Comparison of ENCODE assay signal across 30 cellular contexts in the genomic region with DNA sequence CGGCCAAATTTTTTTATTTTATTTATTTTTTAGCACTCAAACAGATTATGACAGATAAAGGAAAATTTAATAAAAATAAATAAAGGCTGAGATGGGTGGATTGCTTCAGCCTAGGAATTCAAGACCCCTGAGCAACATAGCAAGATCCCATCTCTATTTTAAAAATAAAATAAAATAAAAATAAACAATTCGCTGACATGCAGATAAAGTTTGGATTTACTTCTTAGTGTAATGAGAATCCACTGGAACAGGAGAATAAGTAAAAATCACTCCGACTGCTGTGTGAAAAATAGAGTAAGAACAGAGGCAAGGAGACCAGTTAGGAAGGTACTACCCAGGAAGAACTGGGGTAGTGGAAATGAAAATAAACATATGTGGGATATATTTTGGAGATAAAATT.
"Had no signal": no experiment of that assay in that cellular context is flagged by ENCODE, and none has a peak within 500 bp of the region (broad histone marks: within the 10 kb centered on the region; RNA-seq: fewer than 3 reads in every experiment).

No MANE protein-coding gene starts in this region.

- H3K9me3 Mint-ChIP-seq: activated CD4-positive, alpha-beta memory T cell treated with anti-CD3 and anti-CD28 coated beads, Interleukin-2, amount 10 ng/mL, durations not matched to agents 7 days and 5 days; activated naive CD4-positive, alpha-beta T cell treated with anti-CD3 and anti-CD28 coated beads, Interleukin-2, amount 50 U/mL, for 24 hours; activated naive CD8-positive, alpha-beta T cell treated with anti-CD3 and anti-CD28 coated beads, Interleukin-2, amount 10 ng/mL, durations not matched to agents 7 days and 5 days; activated T-cell treated with anti-CD3 and anti-CD28 coated beads, Interleukin-2, amount 50 U/mL, for 24 hours; activated T-helper 2 cell treated with anti-CD3 and anti-CD28 coated beads, Interferon-gamma antibody, Interleukin-2, Interleukin-4, amounts not matched to agents 10 μg/mL and 5 μg/mL and 100 μg/mL, durations not matched to agents 14 hours and 24 hours and 36 hours had no signal

- H3K27me3 Mint-ChIP-seq: activated CD4-positive, alpha-beta memory T cell treated with anti-CD3 and anti-CD28 coated beads, Interleukin-2, amount 10 ng/mL, durations not matched to agents 7 days and 5 days; activated naive CD4-positive, alpha-beta T cell treated with anti-CD3 and anti-CD28 coated beads, Interleukin-2, amount 50 U/mL, for 24 hours; activated naive CD8-positive, alpha-beta T cell treated with anti-CD3 and anti-CD28 coated beads, Interleukin-2, amount 10 ng/mL, durations not matched to agents 7 days and 5 days; activated T-cell treated with anti-CD3 and anti-CD28 coated beads, Interleukin-2, amount 50 U/mL, for 24 hours had no signal

- DNase-seq: activated CD4-positive, alpha-beta memory T cell treated with anti-CD3 and anti-CD28 coated beads, Interleukin-2, amount 10 ng/mL, durations not matched to agents 7 days and 5 days; activated CD4-positive, alpha-beta T cell treated with anti-CD3 and anti-CD28 coated beads for 1 hour; activated CD4-positive, alpha-beta T cell treated with anti-CD3 and anti-CD28 coated beads for 48 hours; activated CD4-positive, CD25-positive, alpha-beta regulatory T cell; activated gamma-delta T cell; activated naive CD4-positive, alpha-beta T cell treated with Interleukin-2 at 50 U/mL for 16 hours; activated naive CD8-positive, alpha-beta T cell treated with anti-CD3 and anti-CD28 coated beads, Interleukin-2, amount 10 ng/mL, durations not matched to agents 7 days and 5 days; activated T-cell treated with anti-CD3 and anti-CD28 coated beads, Interleukin-2, amount 50 U/mL, for 24 hours; amygdala; Karpas-422; MG63; NCI-H1048; NCI-H1105 treated with DMSO at 0.1 percent for 48 hours; NCI-H1436; NCI-H1694; NCI-H2029 treated with DMSO at 0.1 percent for 48 hours; NCI-H2107; NCI-H2171; NCI-H510A; NCI-H526; NCI-H748 treated with DMSO at 0.1 percent for 48 hours; NK-92 treated with Interleukin-12 subunit alpha and Interleukin-12 subunit beta, amount 100 ng/mL, for 24 hours; PC-3; Right ventricle myocardium superior; SW 1271; T-helper 1 cell; T-helper 2 cell; T-helper 9 cell had no signal

- H3K27ac Mint-ChIP-seq: activated CD4-positive, alpha-beta memory T cell treated with anti-CD3 and anti-CD28 coated beads, Interleukin-2, amount 10 ng/mL, durations not matched to agents 7 days and 5 days; activated naive CD4-positive, alpha-beta T cell treated with anti-CD3 and anti-CD28 coated beads, Interleukin-2, amount 50 U/mL, for 24 hours; activated naive CD8-positive, alpha-beta T cell treated with anti-CD3 and anti-CD28 coated beads, Interleukin-2, amount 10 ng/mL, durations not matched to agents 7 days and 5 days; activated T-cell treated with anti-CD3 and anti-CD28 coated beads, Interleukin-2, amount 50 U/mL, for 24 hours; activated T-helper 2 cell treated with anti-CD3 and anti-CD28 coated beads, Interferon-gamma antibody, Interleukin-2, Interleukin-4, amounts not matched to agents 10 μg/mL and 5 μg/mL and 100 μg/mL, durations not matched to agents 14 hours and 24 hours and 36 hours had no signal

- H3K36me3 Mint-ChIP-seq: activated naive CD8-positive, alpha-beta T cell treated with anti-CD3 and anti-CD28 coated beads, Interleukin-2, amount 10 ng/mL, durations not matched to agents 7 days and 5 days had no signal

- ATAC-seq: PC-3 had no signal

- H3K4me3 Mint-ChIP-seq: activated CD4-positive, alpha-beta memory T cell treated with anti-CD3 and anti-CD28 coated beads, Interleukin-2, amount 10 ng/mL, durations not matched to agents 7 days and 5 days; activated naive CD4-positive, alpha-beta T cell treated with anti-CD3 and anti-CD28 coated beads, Interleukin-2, amount 50 U/mL, for 24 hours; activated naive CD8-positive, alpha-beta T cell treated with anti-CD3 and anti-CD28 coated beads, Interleukin-2, amount 10 ng/mL, durations not matched to agents 7 days and 5 days; activated T-cell treated with anti-CD3 and anti-CD28 coated beads, Interleukin-2, amount 50 U/mL, for 24 hours had no signal
